Comparison of ENCODE assay signal across 18 cellular contexts in the genomic region with DNA sequence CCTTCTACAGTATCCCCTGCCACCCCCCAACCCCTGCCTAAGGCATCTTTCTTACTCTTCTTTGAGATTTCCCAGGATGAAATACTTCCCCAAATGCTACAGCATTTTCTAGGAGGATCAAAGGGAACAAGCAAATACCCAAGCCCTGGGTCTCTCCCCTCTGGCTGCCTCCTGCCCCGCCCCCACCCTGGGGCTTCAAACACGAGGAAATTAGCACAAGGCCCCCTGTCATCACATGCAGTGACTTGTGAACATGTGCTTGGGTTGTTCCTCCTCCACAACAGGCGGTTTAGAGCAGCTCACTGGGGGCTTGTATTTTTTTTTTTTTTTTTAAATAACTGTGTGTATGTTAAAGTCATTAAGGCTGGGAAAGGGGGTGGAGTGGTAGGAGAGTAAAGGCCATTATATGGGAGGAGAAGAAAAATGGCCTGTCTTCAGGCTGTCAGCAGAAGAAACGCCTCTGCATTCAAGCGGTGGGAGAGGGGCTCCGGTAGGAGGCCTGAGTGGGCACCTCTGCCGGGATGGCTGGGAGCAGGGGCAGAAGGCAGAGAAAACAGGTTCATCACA.
DNase-seq lines count a peak whose midpoint lies in the region; FAIRE-seq and TF ChIP-seq lines count a peak whose summit lies in the region.
"Had no signal": no experiment of that assay in that cellular context is flagged by ENCODE, and none has a peak within 500 bp of the region (broad histone marks: within the 10 kb centered on the region; RNA-seq: fewer than 3 reads in every experiment).

No MANE protein-coding gene starts in this region.

- H2BK20ac ChIP-seq in H1 (ENCODE audit: low read length) = no peak overlapping the region

- H3K4me2 ChIP-seq in BLaER1 (peak overlapping the region; percentile 52), H1 (ENCODE audit: insufficient read depth in 1 of 2, low read depth in 2 of 2, low read length in 2 of 2) (no peak overlapping the region), osteoblast (ENCODE audit: insufficient read depth, low read length) (no peak overlapping the region)

- H4K8ac ChIP-seq in H1 (ENCODE audit: extremely low read depth, insufficient read depth, low read length) = no peak overlapping the region

- H3K56ac ChIP-seq in H1 (replicated peaks; ENCODE audit: insufficient read length, low read depth, low read length) = no peak overlapping the region

- H2AFZ ChIP-seq in H1 (ENCODE audit: low read length) (no peak overlapping the region), osteoblast (ENCODE audit: low read length) (no peak overlapping the region)

- no peak overlapping the region for H2BK5ac ChIP-seq in H1 (ENCODE audit: low read depth, low read length)

- no peak for TF ChIP-seq POLR2A in H1 (IDR thresholded peaks at IDR 0.05; ENCODE audit: control extremely low read depth in 1 of 2, low read depth in 2 of 2, low read length in 2 of 2)

- TF ChIP-seq RAD21 in H1 (IDR thresholded peaks at IDR 0.05 in 1 of 2, conservative IDR thresholded peaks at IDR 0.05 in 1 of 2; ENCODE audit: low read depth in 2 of 2, low read length in 2 of 2) = no peak

- no peak overlapping the region for H4K91ac ChIP-seq in H1 (replicated peaks; ENCODE audit: insufficient read length, low read length)

- no peak overlapping the region for H3K4ac ChIP-seq in H1 (replicated peaks; ENCODE audit: insufficient read length, low read depth, low read length)

- no peak for FAIRE-seq in H1 (lab: Jason Lieb, UNC)

- H3K4me3 Mint-ChIP-seq in HFFc6 (no peak overlapping the region), nephron (peak overlapping the region; percentile 8 to 54 (median 24))
- H3K4me3 Mint-ChIP-seq: activated naive CD8-positive, alpha-beta T cell treated with anti-CD3 and anti-CD28 coated beads, Interleukin-2, amount 10 ng/mL, durations not matched to agents 7 days and 5 days; B cell; T-helper 1 cell treated with Interleukin-12 subunit alpha and Interleukin-12 subunit beta and Interleukin-4 antibody, amounts not matched to agents 30 μg/mL and 1 μg/mL, for 36 hours; WTC11 had no signal

- CTCF ChIA-PET in H1 (lab: Charles Lee; ENCODE audit: partially characterized antibody) = interaction anchor here (0.6 to 4.5 kb wide), 8 partner anchors 10 to 198 kb away, joined by 3 to 18 read pairs (median 4); no protein-coding TSS in a partner anchor

- TF ChIP-seq CTCF in HFFc6 (IDR thresholded peaks at IDR 0.05) = no peak
- no peak for TF ChIP-seq CTCF in H1 (IDR thresholded peaks at IDR 0.05; ENCODE audit: control extremely low read depth in 1 of 3, insufficient read depth in 1 of 3, low read depth in 1 of 3, low read length in 3 of 3)
- no peak for TF ChIP-seq CTCF in nephron (IDR thresholded peaks at IDR 0.05; ENCODE audit: unreplicated experiment in 3 of 3)
- no peak for TF ChIP-seq CTCF in osteoblast (IDR thresholded peaks at IDR 0.05; ENCODE audit: extremely low read depth, low read depth, low read length)

- no peak overlapping the region for H2BK12ac ChIP-seq in H1 (ENCODE audit: low read depth, low read length)

- H3K36me3 ChIP-seq in BLaER1 (no peaks in the 10 kb centered on the region), H1 (ENCODE audit: control insufficient read depth in 2 of 4, insufficient read depth in 4 of 4, low read length in 3 of 4) (no peaks in the 10 kb centered on the region), osteoblast (ENCODE audit: insufficient read depth, low read length) (no peaks in the 10 kb centered on the region)
- H3K36me3 ChIP-seq: MG63 had no signal

- no peaks in the 10 kb centered on the region for H3K27me3 ChIP-seq in BLaER1
- H3K27me3 ChIP-seq in H1 (replicated peaks in 1 of 4; ENCODE audit: control insufficient read depth in 3 of 4, extremely low read depth in 1 of 4, insufficient read depth in 3 of 4, low read length in 3 of 4) = no peaks in the 10 kb centered on the region; a peak in 2 of 7 replicates
- H3K27me3 ChIP-seq in osteoblast (ENCODE audit: insufficient read depth, low read length) = no peaks in the 10 kb centered on the region
- H3K27me3 ChIP-seq: dorsolateral prefrontal cortex, MG63 had no signal

- H2BK120ac ChIP-seq in H1 (replicated peaks; ENCODE audit: low read depth, low read length) = no peak overlapping the region

- POLR2A ChIA-PET in H1 (lab: Charles Lee; ENCODE audit: partially characterized antibody) = interaction anchor here (1.0 kb wide), 1 partner anchor 10 kb away, joined by 3 read pairs; no protein-coding TSS in a partner anchor

- H3K4me3 ChIP-seq in BLaER1 (no peak overlapping the region), H1 (ENCODE audit: extremely low read depth in 1 of 4, insufficient read depth in 2 of 4, low read depth in 3 of 4, low read length in 4 of 4) (no peak overlapping the region), osteoblast (ENCODE audit: insufficient read depth, low read length) (no peak overlapping the region)
- H3K4me3 ChIP-seq: dorsolateral prefrontal cortex, MG63 had no signal

- no peak overlapping the region for H2AK5ac ChIP-seq in H1 (ENCODE audit: low read depth, low read length)

- H3K9me3 ChIP-seq in BLaER1 (no peaks in the 10 kb centered on the region), H1 (ENCODE audit: insufficient read depth in 2 of 2, low read depth in 1 of 2, low read length in 1 of 2) (no peaks in the 10 kb centered on the region), osteoblast (ENCODE audit: low read depth, low read length) (no peaks in the 10 kb centered on the region)
- H3K9me3 ChIP-seq: MG63 had no signal

- no peak overlapping the region for H3K14ac ChIP-seq in H1 (ENCODE audit: insufficient read length)

- no peaks in the 10 kb centered on the region for H3K9me3 Mint-ChIP-seq in HFFc6
- no peaks in the 10 kb centered on the region for H3K9me3 Mint-ChIP-seq in nephron
- H3K9me3 Mint-ChIP-seq: activated naive CD8-positive, alpha-beta T cell treated with anti-CD3 and anti-CD28 coated beads, Interleukin-2, amount 10 ng/mL, durations not matched to agents 7 days and 5 days; T-helper 1 cell treated with Interleukin-12 subunit alpha and Interleukin-12 subunit beta and Interleukin-4 antibody, amounts not matched to agents 30 μg/mL and 1 μg/mL, for 36 hours; WTC11 had no signal

- H3K4me1 ChIP-seq in BLaER1 = peaks cover 15% of the 10 kb centered on the region
- H3K4me1 ChIP-seq in H1 (replicated peaks in 1 of 4; ENCODE audit: control insufficient read depth in 3 of 4, insufficient read depth in 4 of 4, low read length in 3 of 4) = peaks cover 11 to 29% (median 14%) of the 10 kb centered on the region in 4 experiments
- H3K4me1 ChIP-seq in osteoblast (ENCODE audit: insufficient read depth, low read length) = peaks cover 28% of the 10 kb centered on the region

- no peak for DNase-seq in HFFc6
- DNase-seq in H1 (ENCODE audit: low read depth in 1 of 2, low spot score in 2 of 2) = no peak
- no peak for DNase-seq in COLO829 (ENCODE audit: low spot score)
- no peak for DNase-seq in osteoblast (ENCODE audit: insufficient read length, low spot score, missing footprints)
- no peak for DNase-seq in SKM-1 (lab: John Stamatoyannopoulos, UW; ENCODE audit: unreplicated experiment)
- no peak for DNase-seq in COR-L47 (lab: John Stamatoyannopoulos, UW)
- DNase-seq: activated naive CD8-positive, alpha-beta T cell treated with anti-CD3 and anti-CD28 coated beads, Interleukin-2, amount 10 ng/mL, durations not matched to agents 7 days and 5 days; glutamatergic neuron; MG63; NCI-H2029; occipital lobe; stimulated activated CD4-positive, alpha-beta T cell treated with anti-CD3 and anti-CD28 coated beads, Interleukin-4, amount 100 ng/mL, for 1 hour had no signal

- no peaks in the 10 kb centered on the region for H3K23me2 ChIP-seq in H1 (ENCODE audit: low read depth, low read length)

- no peak overlapping the region for H2BK15ac ChIP-seq in H1 (ENCODE audit: low read length)

- no peak overlapping the region for H4K5ac ChIP-seq in H1 (ENCODE audit: insufficient read length, low read depth, low read length)

- H3K27ac Mint-ChIP-seq in HFFc6 (peak overlapping the region; percentile 80), nephron (peak overlapping the region; percentile 80 to 91 (median 88))
- H3K27ac Mint-ChIP-seq: activated naive CD8-positive, alpha-beta T cell treated with anti-CD3 and anti-CD28 coated beads, Interleukin-2, amount 10 ng/mL, durations not matched to agents 7 days and 5 days; B cell; T-helper 1 cell treated with Interleukin-12 subunit alpha and Interleukin-12 subunit beta and Interleukin-4 antibody, amounts not matched to agents 30 μg/mL and 1 μg/mL, for 36 hours; WTC11 had no signal

- H3K27me3 Mint-ChIP-seq in HFFc6 (ENCODE audit: insufficient read depth) (peaks cover 3% of the 10 kb centered on the region), nephron (ENCODE audit: low read depth) (peaks cover 13% of the 10 kb centered on the region)

- H3K27ac ChIP-seq in BLaER1 = no peak overlapping the region
- H3K27ac ChIP-seq in H1 (ENCODE audit: low read depth, low read length) = no peak overlapping the region
- H3K27ac ChIP-seq in osteoblast (ENCODE audit: low read depth, low read length) = no peak overlapping the region

- H3K36me3 Mint-ChIP-seq in HFFc6 (ENCODE audit: low read depth) = no peaks in the 10 kb centered on the region
- no peaks in the 10 kb centered on the region for H3K36me3 Mint-ChIP-seq in nephron (ENCODE audit: low read depth)
- H3K36me3 Mint-ChIP-seq: activated naive CD8-positive, alpha-beta T cell treated with anti-CD3 and anti-CD28 coated beads, Interleukin-2, amount 10 ng/mL, durations not matched to agents 7 days and 5 days; WTC11 had no signal

- H3K9ac ChIP-seq in BLaER1 (no peak overlapping the region), H1 (replicated peaks in 1 of 4; ENCODE audit: extremely low read depth in 1 of 4, low read depth in 3 of 4, low read length in 3 of 4) (no peak overlapping the region)

- 74% methylated on average over 7 of the region's 7 CpGs; no CpG with 5 or more reads in 1 of the 2 experiments for WGBS in H1 (ENCODE audit: extremely low coverage in 1 of 2, insufficient coverage in 1 of 2, insufficient read length in 1 of 2, insufficient replicate concordance in 2 of 2, low coverage in 1 of 2, low lambda C conversion rate in 2 of 2, missing lambda C conversion rate in 1 of 2), 2 experiments

- H3K4me1 Mint-ChIP-seq in HFFc6 (ENCODE audit: low read depth) (peaks cover 96% of the 10 kb centered on the region), nephron (peaks cover 96% of the 10 kb centered on the region)
- H3K4me1 Mint-ChIP-seq: activated naive CD8-positive, alpha-beta T cell treated with anti-CD3 and anti-CD28 coated beads, Interleukin-2, amount 10 ng/mL, durations not matched to agents 7 days and 5 days; B cell had no signal

- no peaks in the 10 kb centered on the region for H3K79me2 ChIP-seq in H1 (ENCODE audit: control insufficient read depth in 1 of 2, insufficient read depth in 2 of 2, low read length in 2 of 2)
- H3K79me2 ChIP-seq in osteoblast (ENCODE audit: insufficient read depth, low read length) = no peaks in the 10 kb centered on the region

- H3K23ac ChIP-seq in H1 (ENCODE audit: insufficient read length) = no peak overlapping the region

- H3K18ac ChIP-seq in H1 (ENCODE audit: extremely low read depth, low read length) = no peak overlapping the region

- no peaks in the 10 kb centered on the region for H3K79me1 ChIP-seq in H1 (ENCODE audit: low read depth, low read length)

- no peak for TF ChIP-seq EP300 in H1 (IDR thresholded peaks at IDR 0.05; ENCODE audit: borderline replicate concordance in 1 of 2, low read depth in 2 of 2, low read length in 2 of 2)

- H4K20me1 ChIP-seq in BLaER1 (no peaks in the 10 kb centered on the region), H1 (replicated peaks in 1 of 2; ENCODE audit: control insufficient read depth in 1 of 2, insufficient read depth in 2 of 2, low read length in 2 of 2) (no peaks in the 10 kb centered on the region), osteoblast (ENCODE audit: insufficient read depth, low read length) (no peaks in the 10 kb centered on the region)
